In genomic region chr15:40046721-40047412, GRCh38 we compare ENCODE assay signal across 9 cellular contexts. TPM values are rescaled to one million over a fixed set of nuclear protein-coding genes. Genes with fewer than 3 reads are reported as not detected.
DNase-seq lines count a peak whose midpoint lies in the region; ATAC-seq lines count a peak whose summit lies in the region.
"Had no signal": no experiment of that assay in that cellular context is flagged by ENCODE, and none has a peak within 500 bp of the region (broad histone marks: within the 10 kb centered on the region; RNA-seq: fewer than 3 reads in every experiment).

No MANE protein-coding gene starts in this region.

- POLR2A ChIA-PET in activated CD4-positive, alpha-beta T cell treated with anti-CD3 and anti-CD28 coated beads, Interleukin-2, amount 10 ng/mL, durations not matched to agents 7 days and 5 days (lab: Charles Lee): interaction anchor here (0.8 kb wide), 1 partner anchor 229 kb away, joined by 4 read pairs; no protein-coding TSS in a partner anchor

- H3K4me1 Mint-ChIP-seq in activated CD4-positive, alpha-beta T cell treated with anti-CD3 and anti-CD28 coated beads, Interleukin-2, amount 10 ng/mL, durations not matched to agents 7 days and 5 days: peaks cover 64% of the 10 kb centered on the region
- peaks cover 51 to 59% of the 10 kb centered on the region in 2 donors for H3K4me1 Mint-ChIP-seq in immature natural killer cell

- no peak overlapping the region for H3K4me3 Mint-ChIP-seq in activated CD4-positive, alpha-beta T cell treated with anti-CD3 and anti-CD28 coated beads, Interleukin-2, amount 10 ng/mL, durations not matched to agents 7 days and 5 days
- no peak overlapping the region for H3K4me3 Mint-ChIP-seq in immature natural killer cell

- peak overlapping the region; percentile 90 for H3K27ac Mint-ChIP-seq in activated CD4-positive, alpha-beta T cell treated with anti-CD3 and anti-CD28 coated beads, Interleukin-2, amount 10 ng/mL, durations not matched to agents 7 days and 5 days
- no peak overlapping the region for H3K27ac Mint-ChIP-seq in immature natural killer cell

- peaks cover 14% of the 10 kb centered on the region for H3K36me3 Mint-ChIP-seq in activated CD4-positive, alpha-beta T cell treated with anti-CD3 and anti-CD28 coated beads, Interleukin-2, amount 10 ng/mL, durations not matched to agents 7 days and 5 days (ENCODE audit: low read depth)
- peaks cover 0 to 3% (median 0%) of the 10 kb centered on the region in 3 donors for H3K36me3 Mint-ChIP-seq in immature natural killer cell
- H3K36me3 Mint-ChIP-seq: naive B cell had no signal

- ATAC-seq in HG02970 (IDR thresholded peaks at IDR 0.05; ENCODE audit: low FRiP score, unreplicated experiment): no peak

- H3K9me3 Mint-ChIP-seq in activated CD4-positive, alpha-beta T cell treated with anti-CD3 and anti-CD28 coated beads, Interleukin-2, amount 10 ng/mL, durations not matched to agents 7 days and 5 days: no peaks in the 10 kb centered on the region
- no peaks in the 10 kb centered on the region for H3K9me3 Mint-ChIP-seq in immature natural killer cell
- H3K9me3 Mint-ChIP-seq: naive B cell had no signal

- no peak for DNase-seq in activated CD4-positive, alpha-beta T cell treated with anti-CD3 and anti-CD28 coated beads, Interleukin-2, amount 10 ng/mL, durations not matched to agents 7 days and 5 days
- DNase-seq in activated CD4-positive, alpha-beta T cell treated with anti-CD3 and anti-CD28 coated beads for 4 hours: no peak
- DNase-seq in T1000 (lab: John Stamatoyannopoulos, UW) (peak; percentile 49), glomerular visceral epithelial cell (ENCODE audit: extremely low spot score) (peak; percentile 82), stromal cell of bone marrow (ENCODE audit: low read depth) (peak; percentile 70), hippocampal formation (lab: John Stamatoyannopoulos, UW) (no peak), immature natural killer cell (no peak)
- DNase-seq: naive B cell had no signal

- CTCF ChIA-PET in activated CD4-positive, alpha-beta T cell treated with anti-CD3 and anti-CD28 coated beads, Interleukin-2, amount 10 ng/mL, durations not matched to agents 7 days and 5 days (lab: Charles Lee): interaction anchor here (0.6 to 3.8 kb wide), 17 partner anchors 9 to 232 kb away, joined by 3 to 30 read pairs (median 5); partner anchors contain the start of gene BMF

- H3K27me3 Mint-ChIP-seq in activated CD4-positive, alpha-beta T cell treated with anti-CD3 and anti-CD28 coated beads, Interleukin-2, amount 10 ng/mL, durations not matched to agents 7 days and 5 days: no peaks in the 10 kb centered on the region
- peaks cover 0 to 6% (median 2%) of the 10 kb centered on the region in 3 donors for H3K27me3 Mint-ChIP-seq in immature natural killer cell (ENCODE audit: low read depth in 3 of 3)
- H3K27me3 Mint-ChIP-seq: naive B cell had no signal

RNA-seq across cellular contexts. Expression of gene SRP14, which starts 7.9 kb away (rescaled TPM):
- 100 to 1,000 TPM; 145 to 150 TPM for total RNA-seq in activated CD4-positive, alpha-beta T cell treated with anti-CD3 and anti-CD28 coated beads, Interleukin-2, amount 10 ng/mL, durations not matched to agents 7 days and 5 days
- polyA plus RNA-seq in immature natural killer cell: 1,000 to 10,000 TPM in 1 of 3 donors, 100 to 1,000 TPM in 2; 744 to 1,102 (median 786) TPM

Comparison
In these comparisons a context has a peak if more than half of its experiments do, and no peak if none do; other contexts are left out.
1. DNase-seq: peak in T1000 (single experiment), glomerular visceral epithelial cell (single experiment) and stromal cell of bone marrow (single experiment); none in activated CD4-positive, alpha-beta T cell treated with anti-CD3 and anti-CD28 coated beads, Interleukin-2, amount 10 ng/mL, durations not matched to agents 7 days and 5 days (single experiment), activated CD4-positive, alpha-beta T cell treated with anti-CD3 and anti-CD28 coated beads for 4 hours (0 of 2), hippocampal formation (0 of 2) and immature natural killer cell (0 of 3).